12 cellular contexts compared by ENCODE assay signal in genomic region chr6:39357998-39358686, GRCh38. TPM values are rescaled to one million over a fixed set of nuclear protein-coding genes. Genes with fewer than 3 reads are reported as not detected.
DNase-seq lines count a peak whose midpoint lies in the region; ATAC-seq, FAIRE-seq and TF ChIP-seq lines count a peak whose summit lies in the region.
"Had no signal": no experiment of that assay in that cellular context is flagged by ENCODE, and none has a peak within 500 bp of the region (broad histone marks: within the 10 kb centered on the region; RNA-seq: fewer than 3 reads in every experiment).

No MANE protein-coding gene starts in this region.

- H3K4me3 Mint-ChIP-seq in activated naive CD8-positive, alpha-beta T cell treated with anti-CD3 and anti-CD28 coated beads, Interleukin-2, amount 50 U/mL, for 24 hours, result no peak overlapping the region
- H3K4me3 Mint-ChIP-seq: activated naive CD4-positive, alpha-beta T cell treated with anti-CD3 and anti-CD28 coated beads, Interleukin-2, amount 50 U/mL, for 24 hours; B cell had no signal

- DNase-seq in A172 (ENCODE audit: low spot score) (peak; percentile 24), HTR-8/SVneo (ENCODE audit: insufficient read length, low spot score) (no peak), PC-3 (peak; percentile 34), cardiac septum (ENCODE audit: low spot score) (peak; percentile 38), iPS-NIHi11 (ENCODE audit: low spot score) (no peak)
- DNase-seq in activated naive CD8-positive, alpha-beta T cell treated with anti-CD3 and anti-CD28 coated beads, Interleukin-2, amount 50 U/mL, for 24 hours, result no peak
- no peak for DNase-seq in stimulated activated CD4-positive, alpha-beta T cell treated with anti-CD3 and anti-CD28 coated beads, Interleukin-4, amount 100 ng/mL, for 4 hours
- DNase-seq: stimulated activated CD4-positive, alpha-beta T cell treated with anti-CD3 and anti-CD28 coated beads, Interleukin-2, amount 100 ng/mL, for 24 hours had no signal

- no peaks in the 10 kb centered on the region for H3K9me3 ChIP-seq in PC-3 (ENCODE audit: low read length)

- H3K4me3 ChIP-seq in PC-3 (ENCODE audit: low read length), result no peak overlapping the region

- ATAC-seq in PC-3 (no peak), GM21381 (IDR thresholded peaks at IDR 0.05; ENCODE audit: unreplicated experiment) (no peak)
- no peak for ATAC-seq in activated naive CD8-positive, alpha-beta T cell treated with anti-CD3 and anti-CD28 coated beads, Interleukin-2, amount 50 U/mL, for 24 hours

- no peak overlapping the region for H3K4me2 ChIP-seq in PC-3 (ENCODE audit: low read length)

- H3K4me1 Mint-ChIP-seq in activated naive CD8-positive, alpha-beta T cell treated with anti-CD3 and anti-CD28 coated beads, Interleukin-2, amount 50 U/mL, for 24 hours, result no peaks in the 10 kb centered on the region
- H3K4me1 Mint-ChIP-seq: activated naive CD4-positive, alpha-beta T cell treated with anti-CD3 and anti-CD28 coated beads, Interleukin-2, amount 50 U/mL, for 24 hours; B cell had no signal

- H3K27me3 ChIP-seq in PC-3 (ENCODE audit: low read length), result peaks cover 3% of the 10 kb centered on the region; the same call in 1 of the 2 replicates

- CTCF ChIA-PET in PC-3 (lab: Charles Lee), result no interaction called here

- H3K4me1 ChIP-seq in PC-3 (ENCODE audit: insufficient read depth, low read length), result no peaks in the 10 kb centered on the region

- no peaks in the 10 kb centered on the region for H3K36me3 Mint-ChIP-seq in activated naive CD8-positive, alpha-beta T cell treated with anti-CD3 and anti-CD28 coated beads, Interleukin-2, amount 50 U/mL, for 24 hours (ENCODE audit: low read depth)
- H3K36me3 Mint-ChIP-seq: activated naive CD4-positive, alpha-beta T cell treated with anti-CD3 and anti-CD28 coated beads, Interleukin-2, amount 50 U/mL, for 24 hours had no signal

- POLR2A ChIA-PET in PC-3 (lab: Charles Lee; ENCODE audit: unreplicated experiment), result no interaction called here

- H3K27me3 Mint-ChIP-seq in activated naive CD8-positive, alpha-beta T cell treated with anti-CD3 and anti-CD28 coated beads, Interleukin-2, amount 50 U/mL, for 24 hours, result peaks cover 1% of the 10 kb centered on the region
- H3K27me3 Mint-ChIP-seq: activated naive CD4-positive, alpha-beta T cell treated with anti-CD3 and anti-CD28 coated beads, Interleukin-2, amount 50 U/mL, for 24 hours had no signal

- H3K9me2 ChIP-seq in PC-3 (replicated peaks; ENCODE audit: low read length), result no peaks in the 10 kb centered on the region

- H3K9me3 Mint-ChIP-seq in activated naive CD8-positive, alpha-beta T cell treated with anti-CD3 and anti-CD28 coated beads, Interleukin-2, amount 50 U/mL, for 24 hours, result no peaks in the 10 kb centered on the region
- H3K9me3 Mint-ChIP-seq: activated naive CD4-positive, alpha-beta T cell treated with anti-CD3 and anti-CD28 coated beads, Interleukin-2, amount 50 U/mL, for 24 hours had no signal

- H4K20me1 ChIP-seq in PC-3 (ENCODE audit: low read length), result no peaks in the 10 kb centered on the region

- H3K79me2 ChIP-seq in PC-3 (ENCODE audit: low read length), result no peaks in the 10 kb centered on the region

- H3F3A ChIP-seq in PC-3 (ENCODE audit: low read length, unreplicated experiment), result no peaks in the 10 kb centered on the region

- no peak for TF ChIP-seq CTCF in PC-3 (conservative IDR thresholded peaks at IDR 0.05; ENCODE audit: low read depth, low read length)

- no peak overlapping the region for H3K27ac Mint-ChIP-seq in activated naive CD8-positive, alpha-beta T cell treated with anti-CD3 and anti-CD28 coated beads, Interleukin-2, amount 50 U/mL, for 24 hours
- H3K27ac Mint-ChIP-seq: activated naive CD4-positive, alpha-beta T cell treated with anti-CD3 and anti-CD28 coated beads, Interleukin-2, amount 50 U/mL, for 24 hours; B cell had no signal

- no peak overlapping the region for H3K27ac ChIP-seq in PC-3 (ENCODE audit: low read length)
- H3K27ac ChIP-seq: HL-60 had no signal

- FAIRE-seq in HTR-8/SVneo (lab: Jason Lieb, UNC), result peak; percentile 33

- H3K36me3 ChIP-seq in PC-3 (ENCODE audit: low read depth, low read length), result no peaks in the 10 kb centered on the region

- intact Hi-C loops in PC-3 (cut with micrococcal nuclease) (no loop called here), cardiac septum (cut with DNase I) (no loop called here)

- H3K9ac ChIP-seq in PC-3 (ENCODE audit: low read length), result no peak overlapping the region

- no peak overlapping the region for H2AFZ ChIP-seq in PC-3 (ENCODE audit: low read length)

- no TSS peak for BruUV-seq in PC-3 (replicated peaks; lab: Mats Ljungman, UMichigan)

RNA-seq across cellular contexts. Expression of gene KCNK16, which starts 35.6 kb away (rescaled TPM):
- total RNA-seq in A172 (2014; rRNA removed; shearing (Covaris generic)), result not detected in 2 replicates
- total RNA-seq in PC-3 (2014; rRNA removed) (not detected in 2 replicates), cardiac septum (not detected)
- total RNA-seq: B cell had no signal

RNA-seq across cellular contexts. Expression of gene KCNK17, which starts 43.9 kb away (rescaled TPM):
- total RNA-seq in A172 (2014; rRNA removed; shearing (Covaris generic)), result not detected in 2 replicates
- total RNA-seq in PC-3 (2014; rRNA removed) (not detected in 2 replicates), cardiac septum (0.38 TPM)
- total RNA-seq: B cell had no signal

Comparison
In these comparisons a context has a peak if more than half of its experiments do, and no peak if none do; other contexts are left out.
1. DNase-seq: peak in A172 (single experiment), PC-3 (single experiment) and cardiac septum (single experiment); none in HTR-8/SVneo (single experiment), activated naive CD8-positive, alpha-beta T cell treated with anti-CD3 and anti-CD28 coated beads, Interleukin-2, amount 50 U/mL, for 24 hours (single experiment), iPS-NIHi11 (single experiment) and stimulated activated CD4-positive, alpha-beta T cell treated with anti-CD3 and anti-CD28 coated beads, Interleukin-4, amount 100 ng/mL, for 4 hours (0 of 2).